In genomic region chrX:137428251-137428661, GRCh38 we compare ENCODE assay signal across 11 cellular contexts.
A peak's percentile ranks its signal among the peaks of the same experiment; 100 is the strongest.
DNase-seq lines count a peak whose midpoint lies in the region; ATAC-seq, FAIRE-seq and TF ChIP-seq lines count a peak whose summit lies in the region.
"Had no signal": no experiment of that assay in that cellular context is flagged by ENCODE, and none has a peak within 500 bp of the region (broad histone marks: within the 10 kb centered on the region; RNA-seq: fewer than 3 reads in every experiment).

No MANE protein-coding gene starts in this region.

- H3K27me3 Mint-ChIP-seq in activated T-cell treated with anti-CD3 and anti-CD28 coated beads, Interleukin-2, amount 50 U/mL, for 24 hours: peaks cover 85% of the 10 kb centered on the region

- no peak overlapping the region for H3K27ac Mint-ChIP-seq in activated T-cell treated with anti-CD3 and anti-CD28 coated beads, Interleukin-2, amount 50 U/mL, for 24 hours

- SMC1A ChIA-PET in GM12878 (lab: Charles Lee; ENCODE audit: uncharacterized antibody, unreplicated experiment): no interaction called here

- H3K4me2 ChIP-seq in GM12878 (ENCODE audit: control insufficient read depth, insufficient read depth): 0 out of 2 replicates have a peak overlapping the region, but pooled peaks have one; percentile 25

- H3K27me3 ChIP-seq in GM12878 (replicated peaks in 1 of 2; ENCODE audit: control insufficient read depth in 2 of 2, insufficient read depth in 2 of 2, low read length in 1 of 2) (no peaks in the 10 kb centered on the region; a peak in 4 of 4 replicates), right lobe of liver (peaks cover 16 to 30% of the 10 kb centered on the region in 2 donors), testis (no peaks in the 10 kb centered on the region)

- intact Hi-C loops in GM12878 (cut with micrococcal nuclease; ENCODE audit: unreplicated experiment) (no loop called here), right lobe of liver (cut with DNase I) (no loop called here), testis (cut with DNase I; ENCODE audit: low total_unique reads) (no loop called here)

- no TSS peak for BruUV-seq in GM12878 (replicated peaks; lab: Mats Ljungman, UMichigan)

- no peaks in the 10 kb centered on the region for H3K36me3 Mint-ChIP-seq in activated T-cell treated with anti-CD3 and anti-CD28 coated beads, Interleukin-2, amount 50 U/mL, for 24 hours (ENCODE audit: low read depth)

- WGBS in GM12878 (ENCODE audit: insufficient coverage, insufficient replicate concordance, low lambda C conversion rate, missing lambda C conversion rate): 31% methylated on average over 26 of the region's 26 CpGs
- WGBS in right lobe of liver (ENCODE audit: insufficient coverage, low coverage, low lambda C conversion rate, missing lambda C conversion rate): 38% methylated on average over 21 of the region's 26 CpGs
- WGBS in testis, 2 donors: 2% methylated on average over 22 of the region's 26 CpGs; no CpG with 5 or more reads in 1 of the 2 donors

- TF ChIP-seq EP300 in GM12878 (IDR thresholded peaks at IDR 0.05; ENCODE audit: borderline replicate concordance in 1 of 2, control insufficient read depth in 1 of 2, low read depth in 2 of 2, low read length in 2 of 2): no peak

- H3K4me1 Mint-ChIP-seq in activated T-cell treated with anti-CD3 and anti-CD28 coated beads, Interleukin-2, amount 50 U/mL, for 24 hours (ENCODE audit: low read depth): peaks cover 8% of the 10 kb centered on the region

- CTCF ChIA-PET in GM12878 (lab: Yijun Ruan, JAX): no interaction called here

- no peaks in the 10 kb centered on the region for H3K9me3 Mint-ChIP-seq in activated T-cell treated with anti-CD3 and anti-CD28 coated beads, Interleukin-2, amount 50 U/mL, for 24 hours

- no peaks in the 10 kb centered on the region for H3K79me2 ChIP-seq in GM12878 (ENCODE audit: control insufficient read depth, insufficient read depth, low read length)

- POLR2A ChIA-PET in GM12878 (lab: Charles Lee): no interaction called here

- ATAC-seq in GM12878: no peak
- ATAC-seq in right lobe of liver: peak; percentile 22 to 46 (median 42)
- ATAC-seq in HG02852 (IDR thresholded peaks at IDR 0.05; ENCODE audit: unreplicated experiment): no peak

- in situ Hi-C loops in GM12878 (cut with MboI): no loop called here

- no peak for FAIRE-seq in GM12878 (lab: Jason Lieb, UNC)

- H3K9me3 ChIP-seq in GM12878 (replicated peaks; ENCODE audit: control insufficient read depth, insufficient read depth, low read length) (no peaks in the 10 kb centered on the region; the same call in 2 of the 3 replicates), right lobe of liver (no peaks in the 10 kb centered on the region), testis (no peaks in the 10 kb centered on the region)
- H3K9me3 ChIP-seq: adrenal gland had no signal

- TF ChIP-seq CTCF in GM12878 (IDR thresholded peaks at IDR 0.05 in 2 of 3, conservative IDR thresholded peaks at IDR 0.05 in 1 of 3; ENCODE audit: control insufficient read depth in 2 of 3, extremely low read depth in 1 of 3, insufficient read depth in 1 of 3, low read depth in 3 of 3, low read length in 3 of 3) (no peak), right lobe of liver (IDR thresholded peaks at IDR 0.05) (no peak), testis (IDR thresholded peaks at IDR 0.05) (no peak)

- H3K4me3 Mint-ChIP-seq in activated T-cell treated with anti-CD3 and anti-CD28 coated beads, Interleukin-2, amount 50 U/mL, for 24 hours: peak overlapping the region; percentile 70

- no peaks in the 10 kb centered on the region for H3K36me3 ChIP-seq in GM12878 (ENCODE audit: control insufficient read depth in 2 of 2, insufficient read depth in 2 of 2, low read length in 1 of 2)
- H3K36me3 ChIP-seq in right lobe of liver: no peaks in the 10 kb centered on the region
- H3K36me3 ChIP-seq in testis (ENCODE audit: low read depth, missing control alignments): no peaks in the 10 kb centered on the region
- H3K36me3 ChIP-seq: adrenal gland had no signal

- H3K4me1 ChIP-seq in GM12878 (ENCODE audit: control insufficient read depth, insufficient read depth, low read length) (no peaks in the 10 kb centered on the region), right lobe of liver (peaks cover 0 to 4% (median 0%) of the 10 kb centered on the region in 4 donors), testis (no peaks in the 10 kb centered on the region)

- RAD21 ChIA-PET in GM12878 (lab: Charles Lee; ENCODE audit: unreplicated experiment): no interaction called here

- no peak for TF ChIP-seq RAD21 in GM12878 (IDR thresholded peaks at IDR 0.05; ENCODE audit: insufficient read depth, low read depth, low read length)

- H2AFZ ChIP-seq in GM12878 (ENCODE audit: control insufficient read depth, low read depth, low read length): no peak overlapping the region

- H4K20me1 ChIP-seq in GM12878 (ENCODE audit: control insufficient read depth, insufficient read depth): no peaks in the 10 kb centered on the region

- H3K27ac ChIP-seq in GM12878 (ENCODE audit: control insufficient read depth, insufficient read depth) (no peak overlapping the region), right lobe of liver (no peak overlapping the region), testis (no peak overlapping the region)
- H3K27ac ChIP-seq: adrenal gland had no signal

- H3K9ac ChIP-seq in GM12878 (ENCODE audit: control insufficient read depth, insufficient read depth, low read length): no peak overlapping the region

- DNase-seq in activated T-cell treated with anti-CD3 and anti-CD28 coated beads, Interleukin-2, amount 50 U/mL, for 24 hours: no peak
- DNase-seq in activated T-cell treated with anti-CD3 and anti-CD28 coated beads, Interleukin-2, amount 50 U/mL, for 1 hour: no peak
- DNase-seq in GM12878 (ENCODE audit: low read depth, low spot score) (no peak), right lobe of liver (no peak), testis (no peak)
- DNase-seq in NK-92 treated with Interleukin-12 subunit alpha and Interleukin-12 subunit beta, amount 100 ng/mL, for 24 hours (lab: John Stamatoyannopoulos, UW): no peak
- DNase-seq in stimulated activated CD4-positive, alpha-beta T cell treated with anti-CD3 and anti-CD28 coated beads, Interleukin-2, amount 100 ng/mL, for 48 hours: no peak
- DNase-seq: DND-41, NCI-H187 had no signal

- no peak overlapping the region for H3K4me3 ChIP-seq in GM12878
- peak overlapping the region; percentile 35 to 43 (median 43) for H3K4me3 ChIP-seq in right lobe of liver
- peak overlapping the region; percentile 10 to 38 for H3K4me3 ChIP-seq in testis

- no peak for TF ChIP-seq POLR2A in GM12878 (IDR thresholded peaks at IDR 0.05; ENCODE audit: low read depth, low read length)
- no peak for TF ChIP-seq POLR2A in right lobe of liver (IDR thresholded peaks at IDR 0.05)
- no peak for TF ChIP-seq POLR2A in testis (IDR thresholded peaks at IDR 0.05)

TF ChIP-seq in GM12878, 131 proteins besides CTCF, POLR2A, EP300 and RAD21 (continues in another document):
- TF ChIP-seq PAX8 (IDR thresholded peaks at IDR 0.05) (no peak), FOS (IDR thresholded peaks at IDR 0.05; ENCODE audit: borderline replicate concordance, extremely low read depth, insufficient read length) (no peak), NR2F1 (conservative IDR thresholded peaks at IDR 0.05) (no peak), TARDBP (IDR thresholded peaks at IDR 0.05; ENCODE audit: borderline replicate concordance) (no peak), HCFC1 (IDR thresholded peaks at IDR 0.05; ENCODE audit: low read length) (no peak), RELA (IDR thresholded peaks at IDR 0.05; ENCODE audit: borderline replicate concordance, partially characterized antibody) (no peak), MYC (IDR thresholded peaks at IDR 0.05; ENCODE audit: insufficient read depth, insufficient read length, insufficient replicate concordance, low read length, severe bottlenecking) (no peak), JUND (IDR thresholded peaks at IDR 0.05; ENCODE audit: low read depth, low read length) (no peak), CUX1 (IDR thresholded peaks at IDR 0.05; ENCODE audit: insufficient replicate concordance, low read depth, low read length) (no peak), KDM1A (IDR thresholded peaks at IDR 0.05; ENCODE audit: borderline replicate concordance) (no peak)

Comparison
In these comparisons a context has a peak if more than half of its experiments do, and no peak if none do; other contexts are left out.
1. ATAC-seq: peak in right lobe of liver (4 of 4); none in GM12878 (single experiment) and HG02852 (single experiment).